19 cellular contexts compared by ENCODE assay signal in genomic region chr13:99370476-99371272, GRCh38.
DNase-seq lines count a peak whose midpoint lies in the region; ATAC-seq and TF ChIP-seq lines count a peak whose summit lies in the region.
"Had no signal": no experiment of that assay in that cellular context is flagged by ENCODE, and none has a peak within 500 bp of the region (broad histone marks: within the 10 kb centered on the region; RNA-seq: fewer than 3 reads in every experiment).

No MANE protein-coding gene starts in this region.

- no peak for TF ChIP-seq EP300 in gastroesophageal sphincter (IDR thresholded peaks at IDR 0.05)

- H3K9me3 ChIP-seq in gastroesophageal sphincter = no peaks in the 10 kb centered on the region
- H3K9me3 ChIP-seq: heart left ventricle, MG63, mucosa of descending colon, pancreas, stomach had no signal

- H3K36me3 Mint-ChIP-seq in activated naive CD4-positive, alpha-beta T cell treated with anti-CD3 and anti-CD28 coated beads, Interleukin-2, amount 50 U/mL, for 24 hours = peaks cover 28% of the 10 kb centered on the region
- peaks cover 29% of the 10 kb centered on the region for H3K36me3 Mint-ChIP-seq in natural killer cell treated with Interleukin-12 subunit alpha and Interleukin-12 subunit beta and Interleukin-15 and Interleukin-18, amount 100 ng/mL, for 72 hours
- H3K36me3 Mint-ChIP-seq in endothelial cell (ENCODE audit: low read depth, unreplicated experiment) = peaks cover 4% of the 10 kb centered on the region

- TF ChIP-seq CTCF in gastroesophageal sphincter (IDR thresholded peaks at IDR 0.05) (no peak), endothelial cell (IDR thresholded peaks at IDR 0.05; ENCODE audit: unreplicated experiment) (no peak)

- H3K4me1 ChIP-seq in gastroesophageal sphincter = no peaks in the 10 kb centered on the region
- H3K4me1 ChIP-seq: pancreas had no signal

- TF ChIP-seq POLR2A in gastroesophageal sphincter (IDR thresholded peaks at IDR 0.05) = no peak

- H3K27ac Mint-ChIP-seq in activated naive CD4-positive, alpha-beta T cell treated with anti-CD3 and anti-CD28 coated beads, Interleukin-2, amount 50 U/mL, for 24 hours = peak overlapping the region; percentile 98
- peak overlapping the region; percentile 51 to 72 for H3K27ac Mint-ChIP-seq in natural killer cell treated with Interleukin-12 subunit alpha and Interleukin-12 subunit beta and Interleukin-15 and Interleukin-18, amount 100 ng/mL, for 72 hours
- no peak overlapping the region for H3K27ac Mint-ChIP-seq in endothelial cell (ENCODE audit: unreplicated experiment)

- DNase-seq in NCI-H510A treated with DMSO at 0.1 percent for 48 hours (lab: John Stamatoyannopoulos, UW) (peak; percentile 5), NCI-H510A (lab: John Stamatoyannopoulos, UW) (no peak), NCI-H187 (lab: John Stamatoyannopoulos, UW) (peak; percentile 57 to 65), endothelial cell (ENCODE audit: low spot score) (no peak)
- no peak for DNase-seq in natural killer cell treated with Interleukin-12 subunit alpha and Interleukin-12 subunit beta and Interleukin-15 and Interleukin-18, amount 100 ng/mL, for 72 hours (ENCODE audit: low spot score)
- DNase-seq: activated CD4-positive, CD25-positive, alpha-beta regulatory T cell; dermis blood vessel endothelial cell; HCEC 1CT; heart left ventricle; MG63; mucosa of descending colon; NCI-H1930; pancreas; small intestine; stomach had no signal

- no peak overlapping the region for H3K27ac ChIP-seq in gastroesophageal sphincter
- H3K27ac ChIP-seq: heart left ventricle, pancreas, RWPE1, stomach had no signal

- H3K4me3 ChIP-seq in gastroesophageal sphincter = no peak overlapping the region
- H3K4me3 ChIP-seq: heart left ventricle, MG63, mucosa of descending colon, pancreas, stomach had no signal

- no peaks in the 10 kb centered on the region for H3K27me3 Mint-ChIP-seq in activated naive CD4-positive, alpha-beta T cell treated with anti-CD3 and anti-CD28 coated beads, Interleukin-2, amount 50 U/mL, for 24 hours
- peaks cover 0 to 2% of the 10 kb centered on the region in 2 donors for H3K27me3 Mint-ChIP-seq in natural killer cell treated with Interleukin-12 subunit alpha and Interleukin-12 subunit beta and Interleukin-15 and Interleukin-18, amount 100 ng/mL, for 72 hours
- H3K27me3 Mint-ChIP-seq in endothelial cell (ENCODE audit: unreplicated experiment) = peaks cover 4% of the 10 kb centered on the region

- H3K4me3 Mint-ChIP-seq in activated naive CD4-positive, alpha-beta T cell treated with anti-CD3 and anti-CD28 coated beads, Interleukin-2, amount 50 U/mL, for 24 hours = peak overlapping the region; percentile 77
- H3K4me3 Mint-ChIP-seq in natural killer cell treated with Interleukin-12 subunit alpha and Interleukin-12 subunit beta and Interleukin-15 and Interleukin-18, amount 100 ng/mL, for 72 hours = peak overlapping the region; percentile 22
- no peak overlapping the region for H3K4me3 Mint-ChIP-seq in endothelial cell (ENCODE audit: unreplicated experiment)

- no peaks in the 10 kb centered on the region for H3K27me3 ChIP-seq in gastroesophageal sphincter
- H3K27me3 ChIP-seq: heart left ventricle, MG63, pancreas, stomach had no signal

- no peaks in the 10 kb centered on the region for H3K9me3 Mint-ChIP-seq in activated naive CD4-positive, alpha-beta T cell treated with anti-CD3 and anti-CD28 coated beads, Interleukin-2, amount 50 U/mL, for 24 hours
- no peaks in the 10 kb centered on the region for H3K9me3 Mint-ChIP-seq in natural killer cell treated with Interleukin-12 subunit alpha and Interleukin-12 subunit beta and Interleukin-15 and Interleukin-18, amount 100 ng/mL, for 72 hours
- no peaks in the 10 kb centered on the region for H3K9me3 Mint-ChIP-seq in endothelial cell (ENCODE audit: unreplicated experiment)

- no peak for ATAC-seq in natural killer cell treated with Interleukin-12 subunit alpha and Interleukin-12 subunit beta and Interleukin-15 and Interleukin-18, amount 100 ng/mL, for 72 hours
- ATAC-seq in gastroesophageal sphincter = no peak
- ATAC-seq in HG02938 (IDR thresholded peaks at IDR 0.05; ENCODE audit: unreplicated experiment) = no peak
- ATAC-seq: heart left ventricle, mucosa of descending colon, pancreas had no signal

- 79 to 83% methylated on average over 8 to 11 of the region's 11 CpGs for WGBS in gastroesophageal sphincter (ENCODE audit: low coverage in 1 of 2), 2 donors

- peaks cover 0 to 50% of the 10 kb centered on the region in 2 donors for H3K36me3 ChIP-seq in gastroesophageal sphincter
- H3K36me3 ChIP-seq: pancreas had no signal

- H3K4me1 Mint-ChIP-seq in activated naive CD4-positive, alpha-beta T cell treated with anti-CD3 and anti-CD28 coated beads, Interleukin-2, amount 50 U/mL, for 24 hours = peaks cover 98% of the 10 kb centered on the region
- H3K4me1 Mint-ChIP-seq in natural killer cell treated with Interleukin-12 subunit alpha and Interleukin-12 subunit beta and Interleukin-15 and Interleukin-18, amount 100 ng/mL, for 72 hours (ENCODE audit: low read depth in 2 of 2) = peaks cover 64% of the 10 kb centered on the region in 2 donors
- no peaks in the 10 kb centered on the region for H3K4me1 Mint-ChIP-seq in endothelial cell (ENCODE audit: unreplicated experiment)

Comparison
In these comparisons a context has a peak if more than half of its experiments do, and no peak if none do; other contexts are left out.
1. DNase-seq: peak in NCI-H510A treated with DMSO at 0.1 percent for 48 hours (single experiment) and NCI-H187 (2 of 2); none in NCI-H510A (single experiment), natural killer cell treated with Interleukin-12 subunit alpha and Interleukin-12 subunit beta and Interleukin-15 and Interleukin-18, amount 100 ng/mL, for 72 hours (single experiment) and endothelial cell (single experiment).